Comparison of ENCODE assay signal across 13 cellular contexts in the genomic region with DNA sequence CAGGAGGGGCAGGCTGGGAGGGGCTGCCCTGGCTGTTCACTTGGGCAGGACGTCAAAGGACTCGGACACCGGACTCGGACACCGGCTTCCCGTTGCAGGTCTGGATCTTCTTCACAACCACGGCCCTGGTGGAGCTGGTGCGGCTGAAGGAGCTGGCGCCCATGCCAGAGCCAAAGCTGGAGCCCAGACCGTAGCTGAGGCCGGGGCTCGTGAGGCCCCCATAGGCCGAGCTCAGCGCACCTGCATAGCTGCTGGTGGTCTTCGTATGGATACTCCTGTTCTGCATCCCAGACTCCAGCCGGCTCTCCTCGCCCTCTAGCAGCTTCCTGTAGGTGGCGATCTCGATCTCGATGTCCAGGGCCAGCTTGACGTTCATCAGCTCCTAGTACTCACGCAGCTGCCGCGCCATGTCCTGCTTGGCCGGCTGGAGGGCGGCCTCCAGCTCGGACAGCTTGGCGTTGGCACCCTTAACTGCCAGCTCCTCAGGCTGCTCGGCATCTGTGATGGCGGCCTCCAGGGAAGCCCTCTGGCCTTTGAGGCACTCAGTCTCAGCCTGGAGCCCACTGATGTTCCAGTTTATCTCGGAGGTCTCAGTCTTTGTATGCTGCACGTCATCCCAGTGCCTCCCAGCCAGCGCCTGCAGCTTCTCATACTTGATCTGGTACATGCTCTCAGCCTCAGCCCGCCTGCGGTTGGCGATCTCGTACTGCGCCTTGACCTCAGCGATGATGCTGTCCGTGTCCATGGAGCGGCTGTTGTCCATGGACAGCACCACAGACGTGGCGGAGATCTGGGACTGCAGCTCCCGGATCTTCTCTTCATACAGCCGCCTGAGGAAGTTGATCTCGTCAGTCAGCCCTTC. TPM values are rescaled to one million over a fixed set of nuclear protein-coding genes. Genes with fewer than 3 reads are reported as not detected.
DNase-seq lines count a peak whose midpoint lies in the region; ATAC-seq and TF ChIP-seq lines count a peak whose summit lies in the region.
"Had no signal": no experiment of that assay in that cellular context is flagged by ENCODE, and none has a peak within 500 bp of the region (broad histone marks: within the 10 kb centered on the region; RNA-seq: fewer than 3 reads in every experiment).

No MANE protein-coding gene starts in this region.

- H3K9ac ChIP-seq in neuronal stem cell (ENCODE audit: low read depth, low read length, poor library complexity) = no peak overlapping the region

- H2BK5ac ChIP-seq in neuronal stem cell (ENCODE audit: low read length) = no peak overlapping the region

- H3K18ac ChIP-seq in neuronal stem cell (ENCODE audit: low read length) = peak overlapping the region; percentile 19

- H3K4me1 ChIP-seq in DOHH2 (ENCODE audit: control insufficient read depth, low read length) (no peaks in the 10 kb centered on the region), neuronal stem cell (ENCODE audit: control insufficient read depth in 2 of 2, insufficient read depth in 1 of 2, low read depth in 1 of 2, low read length in 2 of 2) (no peaks in the 10 kb centered on the region)

- no peak overlapping the region for H4K91ac ChIP-seq in neuronal stem cell (ENCODE audit: low read depth, low read length, poor library complexity)

- TF ChIP-seq CTCF in DOHH2 (IDR thresholded peaks at IDR 0.05; ENCODE audit: low read depth, low read length, poor library complexity, severe bottlenecking) (peak; percentile 24), LNCaP clone FGC (IDR thresholded peaks at IDR 0.05; ENCODE audit: control insufficient read depth, extremely low read depth, insufficient read depth) (0 out of 2 replicates have a peak, but pooled peaks have one; percentile 1)

- no peaks in the 10 kb centered on the region for H3K79me1 ChIP-seq in neuronal stem cell (ENCODE audit: low read depth, low read length)

- no peaks in the 10 kb centered on the region for H3K27me3 ChIP-seq in DOHH2 (ENCODE audit: control insufficient read depth, low read length)
- H3K27me3 ChIP-seq in neuronal stem cell (ENCODE audit: control insufficient read depth in 3 of 3, insufficient read depth in 3 of 3, low read depth in 1 of 3, low read length in 3 of 3) = peaks cover 0 to 11% (median 0%) of the 10 kb centered on the region in 3 experiments

- no peak overlapping the region for H4K8ac ChIP-seq in neuronal stem cell (ENCODE audit: low read depth, low read length)

- no peak for ATAC-seq in esophagus mucosa
- ATAC-seq in GM21576 (IDR thresholded peaks at IDR 0.05; ENCODE audit: unreplicated experiment) = no peak

- H3K36me3 ChIP-seq in DOHH2 (ENCODE audit: control insufficient read depth, low read length) (no peaks in the 10 kb centered on the region), neuronal stem cell (replicated peaks in 1 of 2; ENCODE audit: control insufficient read depth in 2 of 2, insufficient read depth in 2 of 2, low read length in 2 of 2) (no peaks in the 10 kb centered on the region)
- H3K36me3 ChIP-seq: thoracic aorta had no signal

- H3K9me2 ChIP-seq in DOHH2 (replicated peaks; ENCODE audit: control insufficient read depth, low read length) = no peaks in the 10 kb centered on the region

- no peak overlapping the region for H3K4ac ChIP-seq in neuronal stem cell (ENCODE audit: low read length)

- H2AK5ac ChIP-seq in neuronal stem cell (ENCODE audit: low read depth, low read length) = peak overlapping the region; percentile 83

- no peak overlapping the region for H3K23ac ChIP-seq in neuronal stem cell (ENCODE audit: low read depth, low read length, poor library complexity)

- H3K27ac ChIP-seq in DOHH2 (ENCODE audit: low read depth, low read length) (no peak overlapping the region), neuronal stem cell (replicated peaks; ENCODE audit: low read length) (no peak overlapping the region)
- H3K27ac ChIP-seq: thoracic aorta had no signal

- H2BK15ac ChIP-seq in neuronal stem cell (ENCODE audit: low read length) = no peak overlapping the region

- H4K20me1 ChIP-seq in DOHH2 (ENCODE audit: control insufficient read depth, insufficient read depth, low read depth, low read length) = no peaks in the 10 kb centered on the region

- no peak overlapping the region for H2BK120ac ChIP-seq in neuronal stem cell (ENCODE audit: low read depth, low read length)

- H3K79me2 ChIP-seq in DOHH2 (ENCODE audit: control insufficient read depth, low read length) = no peaks in the 10 kb centered on the region

- peak overlapping the region; percentile 41 for H2BK12ac ChIP-seq in neuronal stem cell (ENCODE audit: low read length)

- H3K9me3 ChIP-seq in DOHH2 (ENCODE audit: control insufficient read depth, insufficient read depth, low read length) (no peaks in the 10 kb centered on the region), neuronal stem cell (replicated peaks in 1 of 2; ENCODE audit: control insufficient read depth in 2 of 2, insufficient read depth in 1 of 2, low read depth in 1 of 2, low read length in 2 of 2) (no peaks in the 10 kb centered on the region)
- H3K9me3 ChIP-seq: thoracic aorta had no signal

- H3K4me3 ChIP-seq in DOHH2 (ENCODE audit: low read length) = no peak overlapping the region
- H3K4me3 ChIP-seq in LNCaP clone FGC (ENCODE audit: low read depth, low read length) = no peak overlapping the region
- H3K4me3 ChIP-seq in neuronal stem cell (ENCODE audit: low read length in 2 of 2) = no peak overlapping the region
- H3K4me3 ChIP-seq: thoracic aorta had no signal

- H3K4me2 ChIP-seq in DOHH2 (ENCODE audit: low read length) (no peak overlapping the region), neuronal stem cell (ENCODE audit: insufficient read depth, low read length, poor library complexity, severe bottlenecking) (no peak overlapping the region)

- no peaks in the 10 kb centered on the region for H3F3A ChIP-seq in DOHH2 (ENCODE audit: control insufficient read depth, insufficient read depth)

- no CpG with 5 or more reads among the region's 46 CpGs for WGBS in neuronal stem cell (ENCODE audit: extremely low coverage in 2 of 2, insufficient read length in 2 of 2, insufficient replicate concordance in 1 of 2), 2 donors

- peak overlapping the region; percentile 75 for H2AFZ ChIP-seq in neuronal stem cell (ENCODE audit: low read length)

- H3K14ac ChIP-seq in neuronal stem cell (ENCODE audit: low read length) = peak overlapping the region; percentile 94

- DNase-seq in LNCaP clone FGC (ENCODE audit: low read depth) = no peak
- peak; percentile 5 for DNase-seq in cerebellar cortex (ENCODE audit: low spot score)
- DNase-seq in neuronal stem cell (ENCODE audit: low spot score) = no peak
- DNase-seq in hypothalamus (lab: John Stamatoyannopoulos, UW) = no peak
- DNase-seq in Ammon's horn (ENCODE audit: low spot score) = no peak
- DNase-seq: activated gamma-delta T cell, Kasumi-1, NCI-H446 had no signal

RNA-seq across cellular contexts. Expression of a gene that starts 15.1 kb away (rescaled TPM):
- polyA plus RNA-seq in neuronal stem cell (2013, experiment 1 of 2) = not detected
- polyA plus RNA-seq in neuronal stem cell (2013, experiment 2 of 2) = not detected
- not detected for total RNA-seq in esophagus mucosa
- total RNA-seq: lung microvascular endothelial cell had no signal

RNA-seq across cellular contexts. Expression of a gene that starts 37.9 kb away (rescaled TPM):
- not detected for polyA plus RNA-seq in neuronal stem cell (2013, experiment 1 of 2)
- polyA plus RNA-seq in neuronal stem cell (2013, experiment 2 of 2) = not detected
- total RNA-seq in esophagus mucosa = not detected
- total RNA-seq: lung microvascular endothelial cell, thoracic aorta had no signal
